ENCODE assay signal across 8 cellular contexts in the genomic region with DNA sequence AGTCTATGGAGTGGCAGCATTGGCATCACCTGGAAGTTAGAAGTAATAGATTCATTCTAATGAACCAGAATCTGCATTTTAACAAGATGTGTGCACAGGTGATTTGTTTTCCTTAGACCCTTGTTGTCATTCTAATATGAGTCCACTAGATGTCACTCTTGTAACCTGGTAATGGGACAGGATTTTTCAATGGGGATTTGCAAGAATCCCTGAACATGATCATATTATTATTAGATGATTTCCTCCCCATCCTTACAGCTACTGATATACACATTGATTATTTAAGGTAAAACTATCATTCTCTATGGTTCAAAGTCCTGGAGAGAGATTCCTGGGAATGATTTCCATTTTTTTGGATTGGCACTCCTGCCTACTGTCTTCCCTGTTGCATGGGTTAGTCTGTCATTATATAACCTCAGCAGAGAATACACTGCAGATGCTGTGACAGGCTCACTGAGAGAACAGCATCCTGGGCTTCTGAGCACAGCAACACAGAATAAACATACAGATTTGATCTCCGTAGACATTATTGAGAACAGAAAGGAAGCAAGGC.
DNase-seq lines count a peak whose midpoint lies in the region; ATAC-seq, FAIRE-seq and TF ChIP-seq lines count a peak whose summit lies in the region.

No MANE protein-coding gene starts in this region.

- CTCF ChIA-PET in RWPE1 (lab: Yijun Ruan, JAX), result interaction anchor here (0.6 to 0.7 kb wide), 3 partner anchors 860 to 1493 kb away, joined by 4 to 5 read pairs (median 4); no protein-coding TSS in a partner anchor

- H4K20me1 ChIP-seq in neural cell (ENCODE audit: insufficient read depth), result no peaks in the 10 kb centered on the region

- DNase-seq in AG10803 (ENCODE audit: low read depth) (peak; percentile 66), GM18507 (ENCODE audit: extremely low spot score, insufficient read length, low read depth) (peak; percentile 18), KG1 (lab: John Stamatoyannopoulos, UW) (peak; percentile 1), RWPE1 (ENCODE audit: low spot score) (peak; percentile 74), GOT3 (lab: John Stamatoyannopoulos, UW) (no peak)

- FAIRE-seq in GM18507 (lab: Jason Lieb, UNC), result peak; percentile 73

- no peaks in the 10 kb centered on the region for H3K36me3 ChIP-seq in neural cell (ENCODE audit: insufficient read depth, low read length)

- H2AFZ ChIP-seq in neural cell (ENCODE audit: low read depth, low read length), result peak overlapping the region; percentile 21

- no peak overlapping the region for H3K4me3 ChIP-seq in AG10803 (ENCODE audit: low read length)
- peak overlapping the region; percentile 16 for H3K4me3 ChIP-seq in neural cell (ENCODE audit: low read length)

- H3F3A ChIP-seq in neural cell (ENCODE audit: insufficient read depth, low read length, poor library complexity, severe bottlenecking), result no peaks in the 10 kb centered on the region

- no peaks in the 10 kb centered on the region for H3K9me3 ChIP-seq in neural cell (ENCODE audit: low read length)

- no peaks in the 10 kb centered on the region for H3K27me3 ChIP-seq in neural cell (ENCODE audit: insufficient read depth, low read depth, low read length)

- POLR2A ChIA-PET in RWPE1 (lab: Yijun Ruan, JAX; ENCODE audit: low non-redundant PET), result no interaction called here

- H3K4me2 ChIP-seq in neural cell (ENCODE audit: low read length), result no peak overlapping the region

- peak; percentile 51 for TF ChIP-seq EP300 in neural cell (conservative IDR thresholded peaks at IDR 0.05; ENCODE audit: poor library complexity, severe bottlenecking)

- TF ChIP-seq RAD21 in neural cell (conservative IDR thresholded peaks at IDR 0.05), result peak; percentile 98

- ATAC-seq in esophagus mucosa (peak; percentile 55), HG02571 (IDR thresholded peaks at IDR 0.05; ENCODE audit: unreplicated experiment) (no peak)

- peak overlapping the region; percentile 19 for H3K9ac ChIP-seq in neural cell (ENCODE audit: low read length)

- TF ChIP-seq CTCF in AG10803 (conservative IDR thresholded peaks at IDR 0.05; ENCODE audit: low read length) (peak; percentile 87), RWPE1 (conservative IDR thresholded peaks at IDR 0.05; ENCODE audit: low read depth) (peak; percentile 84), neural cell (IDR thresholded peaks at IDR 0.05; ENCODE audit: poor library complexity, severe bottlenecking) (peak; percentile 94)

- H3K9me2 ChIP-seq in neural cell (ENCODE audit: insufficient read depth, low read length), result no peaks in the 10 kb centered on the region

- no peaks in the 10 kb centered on the region for H3K79me2 ChIP-seq in neural cell (replicated peaks; ENCODE audit: insufficient read depth, low read length)

- H3K27ac ChIP-seq in RWPE1 (no peak overlapping the region), neural cell (ENCODE audit: low read length) (peak overlapping the region; percentile 43)

TF ChIP-seq in neural cell, 6 proteins besides CTCF, POLR2A, EP300 and RAD21:
- TF ChIP-seq MXI1 (conservative IDR thresholded peaks at IDR 0.05; ENCODE audit: poor library complexity, severe bottlenecking), result no peak
- TF ChIP-seq SMC3 (conservative IDR thresholded peaks at IDR 0.05; ENCODE audit: poor library complexity), result peak; percentile 97
- TF ChIP-seq POLR2AphosphoS5 (IDR thresholded peaks at IDR 0.05), result peak; percentile 35
TF ChIP-seq in neural cell: peak in this region for 2.
